In the genomic region with DNA sequence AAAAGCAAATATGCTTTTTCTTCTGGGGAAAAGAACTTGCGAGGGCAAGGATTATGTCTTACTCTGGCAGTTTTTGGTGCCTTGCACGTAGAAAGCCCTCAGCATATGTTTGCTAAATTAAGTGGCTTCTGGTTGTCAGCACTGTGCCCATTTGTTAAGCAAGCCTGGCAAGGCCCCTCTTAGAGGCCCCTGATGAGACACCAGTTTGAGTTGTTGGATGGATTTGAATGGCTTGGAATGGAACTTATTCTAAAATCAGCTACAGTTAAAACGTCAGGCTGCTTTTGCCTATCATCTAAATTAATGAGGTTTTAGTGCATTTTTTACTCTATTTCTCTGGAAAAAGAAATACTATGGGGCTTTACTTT, we compare ENCODE assay signal across 23 cellular contexts. TPM values are rescaled to one million over a fixed set of nuclear protein-coding genes. Genes with fewer than 3 reads are reported as not detected.
DNase-seq lines count a peak whose midpoint lies in the region; ATAC-seq and TF ChIP-seq lines count a peak whose summit lies in the region.
"Had no signal": no experiment of that assay in that cellular context is flagged by ENCODE, and none has a peak within 500 bp of the region (broad histone marks: within the 10 kb centered on the region; RNA-seq: fewer than 3 reads in every experiment).

No MANE protein-coding gene starts in this region.

- H3K27ac Mint-ChIP-seq in activated T-cell treated with anti-CD3 and anti-CD28 coated beads, Interleukin-2, amount 50 U/mL, for 72 hours, result no peak overlapping the region
- H3K27ac Mint-ChIP-seq: CD14-positive monocyte, IgD-negative memory B cell had no signal

- TF ChIP-seq EP300 in stomach (IDR thresholded peaks at IDR 0.05), result no peak

- DNase-seq in DMS 273 (lab: John Stamatoyannopoulos, UW; ENCODE audit: unreplicated experiment) (peak; percentile 75), DMS 273 treated with DMSO at 0.1 percent for 48 hours (lab: John Stamatoyannopoulos, UW) (no peak), G401 (ENCODE audit: low spot score) (peak; percentile 84), stomach (no peak)
- DNase-seq in activated T-cell treated with anti-CD3 and anti-CD28 coated beads, Interleukin-2, amount 50 U/mL, for 72 hours, result no peak
- DNase-seq: ACHN, BE2C, Calu3, HCEC 1CT, MM.1S, NCI-H2029, NCI-H69, SIG-M5 had no signal

- H3K36me3 Mint-ChIP-seq in activated T-cell treated with anti-CD3 and anti-CD28 coated beads, Interleukin-2, amount 50 U/mL, for 72 hours (ENCODE audit: insufficient read depth in 2 of 2), result peaks cover 0 to 2% of the 10 kb centered on the region in 2 donors

- TF ChIP-seq CTCF in VCaP (conservative IDR thresholded peaks at IDR 0.05) (no peak), neutrophil (IDR thresholded peaks at IDR 0.05) (no peak), stomach (IDR thresholded peaks at IDR 0.05) (no peak)

- no peaks in the 10 kb centered on the region for H3K27me3 Mint-ChIP-seq in activated T-cell treated with anti-CD3 and anti-CD28 coated beads, Interleukin-2, amount 50 U/mL, for 72 hours (ENCODE audit: low read depth)
- H3K27me3 Mint-ChIP-seq: IgD-negative memory B cell had no signal

- intact Hi-C loops in stomach (cut with DNase I; ENCODE audit: low total_unique reads), result no loop called here

- in situ Hi-C loops in G401 (cut with HindIII; ENCODE audit: low sequenced_read_pairs), result no loop called here

- H3K27me3 ChIP-seq in neutrophil, result no peaks in the 10 kb centered on the region
- no peaks in the 10 kb centered on the region for H3K27me3 ChIP-seq in stomach
- H3K27me3 ChIP-seq: BE2C had no signal

- no peaks in the 10 kb centered on the region for H3K4me1 Mint-ChIP-seq in activated T-cell treated with anti-CD3 and anti-CD28 coated beads, Interleukin-2, amount 50 U/mL, for 72 hours (ENCODE audit: low read depth)

- no peaks in the 10 kb centered on the region for H3K9me3 ChIP-seq in neutrophil
- no peaks in the 10 kb centered on the region for H3K9me3 ChIP-seq in stomach
- H3K9me3 ChIP-seq: BE2C had no signal

- no peak for ATAC-seq in GM21737 (IDR thresholded peaks at IDR 0.05; ENCODE audit: unreplicated experiment)
- no peak for ATAC-seq in activated T-cell treated with anti-CD3 and anti-CD28 coated beads, Interleukin-2, amount 50 U/mL, for 72 hours (replicated peaks in 1 of 2)
- ATAC-seq: Panc1 had no signal

- H3K36me3 ChIP-seq in neutrophil, result no peaks in the 10 kb centered on the region
- peaks cover 0 to 1% (median 0%) of the 10 kb centered on the region in 4 donors for H3K36me3 ChIP-seq in stomach
- H3K36me3 ChIP-seq: BE2C had no signal

- WGBS in stomach, 5 donors, result 80 to 93% (median 86%) methylated on average over 3 of the region's 3 CpGs

- H3K27ac ChIP-seq in VCaP, result peak overlapping the region; percentile 43
- peak overlapping the region; percentile 72 for H3K27ac ChIP-seq in neutrophil
- no peak overlapping the region for H3K27ac ChIP-seq in stomach
- H3K27ac ChIP-seq: 22Rv1, KMS-11, RWPE1, SK-N-MC had no signal

- no peak for TF ChIP-seq POLR2A in stomach (IDR thresholded peaks at IDR 0.05)

- H3K4me1 ChIP-seq in neutrophil (ENCODE audit: control insufficient read depth in 1 of 2, insufficient read depth in 1 of 2, low read depth in 1 of 2, low read length in 1 of 2) (peaks cover 49 to 70% of the 10 kb centered on the region in 2 experiments), stomach (peaks cover 0 to 14% (median 5%) of the 10 kb centered on the region in 4 donors)
- H3K4me1 ChIP-seq: BE2C had no signal

- no peak overlapping the region for H3K4me3 ChIP-seq in neutrophil (ENCODE audit: low read depth in 1 of 2, low read length in 1 of 2)
- no peak overlapping the region for H3K4me3 ChIP-seq in stomach
- H3K4me3 ChIP-seq: SK-N-MC had no signal

- H3K9me3 Mint-ChIP-seq in activated T-cell treated with anti-CD3 and anti-CD28 coated beads, Interleukin-2, amount 50 U/mL, for 72 hours, result peaks cover 0 to 2% of the 10 kb centered on the region in 2 donors
- H3K9me3 Mint-ChIP-seq: CD14-positive monocyte had no signal

- no peak overlapping the region for H3K4me3 Mint-ChIP-seq in activated T-cell treated with anti-CD3 and anti-CD28 coated beads, Interleukin-2, amount 50 U/mL, for 72 hours
- H3K4me3 Mint-ChIP-seq: CD14-positive monocyte, IgD-negative memory B cell had no signal

RNA-seq across cellular contexts. Expression of gene TMEM182, which starts 28.2 kb away (rescaled TPM):
- 1.8 and 3.8 TPM in 2 replicates for total RNA-seq in G401 (2014; rRNA removed; shearing (Covaris generic))
- 1 to 10 TPM in 2 of 5 donors, not detected in 3; 1.0 to 5.3 TPM for total RNA-seq in stomach
- 1 to 10 TPM; 1.0 to 3.4 (median 2.6) TPM for polyA plus RNA-seq in stomach
- 1 to 10 TPM; 6.8 to 10.0 TPM for total RNA-seq in activated T-cell treated with anti-CD3 and anti-CD28 coated beads, Interleukin-2, amount 50 U/mL, for 72 hours

Comparison
In these comparisons a context has a peak if more than half of its experiments do, and no peak if none do; other contexts are left out.
1. DNase-seq: peak in DMS 273 (single experiment) and G401 (single experiment); none in DMS 273 treated with DMSO at 0.1 percent for 48 hours (single experiment), stomach (single experiment) and activated T-cell treated with anti-CD3 and anti-CD28 coated beads, Interleukin-2, amount 50 U/mL, for 72 hours (0 of 2).
2. H3K27ac ChIP-seq: peak in VCaP (single experiment) and neutrophil (single experiment); none in stomach (0 of 5).